ENCODE assay signal across 2 cellular contexts in the genomic region with DNA sequence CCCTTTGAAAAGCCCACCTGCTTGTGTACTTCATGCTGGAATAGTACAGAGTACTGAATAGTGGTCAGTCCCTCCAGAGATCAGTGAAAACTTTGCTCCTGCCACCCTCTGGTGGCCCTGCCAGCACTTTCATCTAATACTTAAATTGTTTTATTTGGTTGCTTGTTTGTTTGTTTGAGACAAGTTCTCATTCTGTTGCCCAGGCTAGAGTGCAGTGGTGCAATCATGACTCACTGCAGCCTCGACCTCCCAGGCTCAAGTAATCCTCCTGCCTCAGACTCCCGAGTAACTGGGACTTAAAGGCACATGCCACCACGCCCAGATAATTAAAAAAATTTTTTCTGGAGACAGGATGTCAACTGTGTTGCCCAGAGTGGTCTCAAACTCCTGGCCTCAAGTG.
TF ChIP-seq lines count a peak whose summit lies in the region.

No MANE protein-coding gene starts in this region.

TF ChIP-seq in GM12878, 131 proteins besides CTCF, POLR2A, EP300 and RAD21:
- peak; percentile 34; the same call in 1 of the 2 replicates for TF ChIP-seq SMC3 (IDR thresholded peaks at IDR 0.05; ENCODE audit: borderline replicate concordance, low read length)
- TF ChIP-seq, protein P1, sequence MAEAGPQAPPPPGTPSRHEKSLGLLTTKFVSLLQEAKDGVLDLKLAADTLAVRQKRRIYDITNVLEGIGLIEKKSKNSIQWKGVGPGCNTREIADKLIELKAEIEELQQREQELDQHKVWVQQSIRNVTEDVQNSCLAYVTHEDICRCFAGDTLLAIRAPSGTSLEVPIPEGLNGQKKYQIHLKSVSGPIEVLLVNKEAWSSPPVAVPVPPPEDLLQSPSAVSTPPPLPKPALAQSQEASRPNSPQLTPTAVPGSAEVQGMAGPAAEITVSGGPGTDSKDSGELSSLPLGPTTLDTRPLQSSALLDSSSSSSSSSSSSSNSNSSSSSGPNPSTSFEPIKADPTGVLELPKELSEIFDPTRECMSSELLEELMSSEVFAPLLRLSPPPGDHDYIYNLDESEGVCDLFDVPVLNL (IDR thresholded peaks at IDR 0.05; ENCODE audit: low read depth, low read length): no peak

TF ChIP-seq in HepG2, 621 proteins besides CTCF, POLR2A, EP300 and RAD21 (continues in another document):
- TF ChIP-seq TEAD3 (CRISPR knock-in tag; optimal IDR thresholded peaks at IDR 0.05; ENCODE audit: borderline replicate concordance) (peak; percentile 40), FOSL2 (CRISPR knock-in tag; IDR thresholded peaks at IDR 0.05) (peak; percentile 94), SALL1 (CRISPR knock-in tag; IDR thresholded peaks at IDR 0.05) (0 out of 2 replicates have a peak, but pooled peaks have one; percentile 9), CEBPB (IDR thresholded peaks at IDR 0.05; ENCODE audit: borderline replicate concordance, low read depth, low read length) (peak; percentile 59; the same call in 1 of the 2 replicates), SMC3 (IDR thresholded peaks at IDR 0.05; ENCODE audit: low read length) (peak; percentile 56; the same call in 1 of the 2 replicates), ZNF3 (CRISPR knock-in tag; IDR thresholded peaks at IDR 0.05) (0 out of 2 replicates have a peak, but pooled peaks have one; percentile 58), EED (CRISPR knock-in tag; IDR thresholded peaks at IDR 0.05) (no peak), ZNF770 (CRISPR knock-in tag; IDR thresholded peaks at IDR 0.05) (peak; percentile 97), CEBPG (CRISPR knock-in tag; IDR thresholded peaks at IDR 0.05) (peak; percentile 22; the same call in 1 of the 2 replicates), ZNF260 (CRISPR knock-in tag; IDR thresholded peaks at IDR 0.05; ENCODE audit: borderline replicate concordance, low read depth) (no peak), NFYC (CRISPR knock-in tag; IDR thresholded peaks at IDR 0.05) (no peak), ZNF367 (CRISPR knock-in tag; IDR thresholded peaks at IDR 0.05; ENCODE audit: borderline replicate concordance) (no peak), FOXA3 (CRISPR knock-in tag; IDR thresholded peaks at IDR 0.05) (no peak), ZMYM3 (CRISPR knock-in tag; IDR thresholded peaks at IDR 0.05) (peak; percentile 52; the same call in 1 of the 2 replicates), NR2F6 (IDR thresholded peaks at IDR 0.05) (no peak), NR2F6 (CRISPR knock-in tag; IDR thresholded peaks at IDR 0.05) (0 out of 2 replicates have a peak, but pooled peaks have one; percentile 6), ARNTL (CRISPR knock-in tag; IDR thresholded peaks at IDR 0.05) (no peak), FOXP1 (IDR thresholded peaks at IDR 0.05) (no peak), FOXP1 (CRISPR knock-in tag; IDR thresholded peaks at IDR 0.05) (0 out of 2 replicates have a peak, but pooled peaks have one; percentile 36), ZNF350 (CRISPR knock-in tag; IDR thresholded peaks at IDR 0.05; ENCODE audit: borderline replicate concordance, low read depth) (peak; percentile 30; the same call in 1 of the 2 replicates), SAP130 (CRISPR knock-in tag; IDR thresholded peaks at IDR 0.05; ENCODE audit: low read depth) (peak; percentile 15; the same call in 1 of the 2 replicates), RBFOX2 (IDR thresholded peaks at IDR 0.05; ENCODE audit: low read depth, low read length) (no peak), KDM5A (IDR thresholded peaks at IDR 0.05; ENCODE audit: borderline replicate concordance, low read length) (no peak), ARID4A (CRISPR knock-in tag; IDR thresholded peaks at IDR 0.05; ENCODE audit: borderline replicate concordance) (0 out of 2 replicates have a peak, but pooled peaks have one; percentile 3), ZNF572 (CRISPR knock-in tag; IDR thresholded peaks at IDR 0.05) (no peak), STAG1 (CRISPR knock-in tag; IDR thresholded peaks at IDR 0.05) (peak; percentile 72), POGZ (CRISPR knock-in tag; IDR thresholded peaks at IDR 0.05) (0 out of 2 replicates have a peak, but pooled peaks have one; percentile 30), ZNF619 (CRISPR knock-in tag; IDR thresholded peaks at IDR 0.05) (no peak), ESRRA (CRISPR knock-in tag; IDR thresholded peaks at IDR 0.05; ENCODE audit: low read depth) (0 out of 2 replicates have a peak, but pooled peaks have one; percentile 25), RBM22 (optimal IDR thresholded peaks at IDR 0.05; ENCODE audit: low read length) (peak; percentile 25), ZNF781 (CRISPR knock-in tag; IDR thresholded peaks at IDR 0.05; ENCODE audit: borderline replicate concordance, not compliant biosample characterization) (no peak), ERF (CRISPR knock-in tag; IDR thresholded peaks at IDR 0.05) (0 out of 2 replicates have a peak, but pooled peaks have one; percentile 1)
- TF ChIP-seq, protein P2, sequence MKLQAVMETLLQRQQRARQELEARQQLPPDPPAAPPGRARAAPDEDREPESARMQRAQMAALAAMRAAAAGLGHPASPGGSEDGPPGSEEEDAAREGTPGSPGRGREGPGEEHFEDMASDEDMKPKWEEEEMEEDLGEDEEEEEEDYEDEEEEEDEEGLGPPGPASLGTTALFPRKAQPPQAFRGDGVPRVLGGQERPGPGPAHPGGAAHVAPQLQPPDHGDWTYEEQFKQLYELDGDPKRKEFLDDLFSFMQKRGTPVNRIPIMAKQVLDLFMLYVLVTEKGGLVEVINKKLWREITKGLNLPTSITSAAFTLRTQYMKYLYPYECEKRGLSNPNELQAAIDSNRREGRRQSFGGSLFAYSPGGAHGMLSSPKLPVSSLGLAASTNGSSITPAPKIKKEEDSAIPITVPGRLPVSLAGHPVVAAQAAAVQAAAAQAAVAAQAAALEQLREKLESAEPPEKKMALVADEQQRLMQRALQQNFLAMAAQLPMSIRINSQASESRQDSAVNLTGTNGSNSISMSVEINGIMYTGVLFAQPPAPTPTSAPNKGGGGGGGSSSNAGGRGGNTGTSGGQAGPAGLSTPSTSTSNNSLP (IDR thresholded peaks at IDR 0.05; ENCODE audit: low read depth, low read length): peak; percentile 77
- TF ChIP-seq, protein P3, sequence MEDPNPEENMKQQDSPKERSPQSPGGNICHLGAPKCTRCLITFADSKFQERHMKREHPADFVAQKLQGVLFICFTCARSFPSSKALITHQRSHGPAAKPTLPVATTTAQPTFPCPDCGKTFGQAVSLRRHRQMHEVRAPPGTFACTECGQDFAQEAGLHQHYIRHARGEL (CRISPR knock-in tag; IDR thresholded peaks at IDR 0.05): no peak
- TF ChIP-seq, protein P4, sequence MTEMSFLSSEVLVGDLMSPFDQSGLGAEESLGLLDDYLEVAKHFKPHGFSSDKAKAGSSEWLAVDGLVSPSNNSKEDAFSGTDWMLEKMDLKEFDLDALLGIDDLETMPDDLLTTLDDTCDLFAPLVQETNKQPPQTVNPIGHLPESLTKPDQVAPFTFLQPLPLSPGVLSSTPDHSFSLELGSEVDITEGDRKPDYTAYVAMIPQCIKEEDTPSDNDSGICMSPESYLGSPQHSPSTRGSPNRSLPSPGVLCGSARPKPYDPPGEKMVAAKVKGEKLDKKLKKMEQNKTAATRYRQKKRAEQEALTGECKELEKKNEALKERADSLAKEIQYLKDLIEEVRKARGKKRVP (CRISPR knock-in tag; IDR thresholded peaks at IDR 0.05): 0 out of 4 replicates have a peak, but pooled peaks of 1 of the 2 experiments have one; percentile 10
- TF ChIP-seq, protein P5, sequence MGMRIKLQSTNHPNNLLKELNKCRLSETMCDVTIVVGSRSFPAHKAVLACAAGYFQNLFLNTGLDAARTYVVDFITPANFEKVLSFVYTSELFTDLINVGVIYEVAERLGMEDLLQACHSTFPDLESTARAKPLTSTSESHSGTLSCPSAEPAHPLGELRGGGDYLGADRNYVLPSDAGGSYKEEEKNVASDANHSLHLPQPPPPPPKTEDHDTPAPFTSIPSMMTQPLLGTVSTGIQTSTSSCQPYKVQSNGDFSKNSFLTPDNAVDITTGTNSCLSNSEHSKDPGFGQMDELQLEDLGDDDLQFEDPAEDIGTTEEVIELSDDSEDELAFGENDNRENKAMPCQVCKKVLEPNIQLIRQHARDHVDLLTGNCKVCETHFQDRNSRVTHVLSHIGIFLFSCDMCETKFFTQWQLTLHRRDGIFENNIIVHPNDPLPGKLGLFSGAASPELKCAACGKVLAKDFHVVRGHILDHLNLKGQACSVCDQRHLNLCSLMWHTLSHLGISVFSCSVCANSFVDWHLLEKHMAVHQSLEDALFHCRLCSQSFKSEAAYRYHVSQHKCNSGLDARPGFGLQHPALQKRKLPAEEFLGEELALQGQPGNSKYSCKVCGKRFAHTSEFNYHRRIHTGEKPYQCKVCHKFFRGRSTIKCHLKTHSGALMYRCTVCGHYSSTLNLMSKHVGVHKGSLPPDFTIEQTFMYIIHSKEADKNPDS (CRISPR knock-in tag; IDR thresholded peaks at IDR 0.05): no peak
- TF ChIP-seq, protein P6, sequence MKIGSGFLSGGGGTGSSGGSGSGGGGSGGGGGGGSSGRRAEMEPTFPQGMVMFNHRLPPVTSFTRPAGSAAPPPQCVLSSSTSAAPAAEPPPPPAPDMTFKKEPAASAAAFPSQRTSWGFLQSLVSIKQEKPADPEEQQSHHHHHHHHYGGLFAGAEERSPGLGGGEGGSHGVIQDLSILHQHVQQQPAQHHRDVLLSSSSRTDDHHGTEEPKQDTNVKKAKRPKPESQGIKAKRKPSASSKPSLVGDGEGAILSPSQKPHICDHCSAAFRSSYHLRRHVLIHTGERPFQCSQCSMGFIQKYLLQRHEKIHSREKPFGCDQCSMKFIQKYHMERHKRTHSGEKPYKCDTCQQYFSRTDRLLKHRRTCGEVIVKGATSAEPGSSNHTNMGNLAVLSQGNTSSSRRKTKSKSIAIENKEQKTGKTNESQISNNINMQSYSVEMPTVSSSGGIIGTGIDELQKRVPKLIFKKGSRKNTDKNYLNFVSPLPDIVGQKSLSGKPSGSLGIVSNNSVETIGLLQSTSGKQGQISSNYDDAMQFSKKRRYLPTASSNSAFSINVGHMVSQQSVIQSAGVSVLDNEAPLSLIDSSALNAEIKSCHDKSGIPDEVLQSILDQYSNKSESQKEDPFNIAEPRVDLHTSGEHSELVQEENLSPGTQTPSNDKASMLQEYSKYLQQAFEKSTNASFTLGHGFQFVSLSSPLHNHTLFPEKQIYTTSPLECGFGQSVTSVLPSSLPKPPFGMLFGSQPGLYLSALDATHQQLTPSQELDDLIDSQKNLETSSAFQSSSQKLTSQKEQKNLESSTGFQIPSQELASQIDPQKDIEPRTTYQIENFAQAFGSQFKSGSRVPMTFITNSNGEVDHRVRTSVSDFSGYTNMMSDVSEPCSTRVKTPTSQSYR (CRISPR knock-in tag; IDR thresholded peaks at IDR 0.05; ENCODE audit: borderline replicate concordance): no peak
- TF ChIP-seq, protein P7, sequence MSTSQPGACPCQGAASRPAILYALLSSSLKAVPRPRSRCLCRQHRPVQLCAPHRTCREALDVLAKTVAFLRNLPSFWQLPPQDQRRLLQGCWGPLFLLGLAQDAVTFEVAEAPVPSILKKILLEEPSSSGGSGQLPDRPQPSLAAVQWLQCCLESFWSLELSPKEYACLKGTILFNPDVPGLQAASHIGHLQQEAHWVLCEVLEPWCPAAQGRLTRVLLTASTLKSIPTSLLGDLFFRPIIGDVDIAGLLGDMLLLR (CRISPR knock-in tag; IDR thresholded peaks at IDR 0.05): 0 out of 2 replicates have a peak, but pooled peaks have one; percentile 59
